ENCODE assay signal across 10 cellular contexts in genomic region chr22:46604306-46604690, GRCh38. TPM values are rescaled to one million over a fixed set of nuclear protein-coding genes. Genes with fewer than 3 reads are reported as not detected.
A peak's percentile ranks its signal among the peaks of the same experiment; 100 is the strongest.
DNase-seq lines count a peak whose midpoint lies in the region; ATAC-seq and TF ChIP-seq lines count a peak whose summit lies in the region.
"Had no signal": no experiment of that assay in that cellular context is flagged by ENCODE, and none has a peak within 500 bp of the region (broad histone marks: within the 10 kb centered on the region; RNA-seq: fewer than 3 reads in every experiment).

No MANE protein-coding gene starts in this region.

- peaks cover 17% of the 10 kb centered on the region for H3K4me1 Mint-ChIP-seq in type B pancreatic cell (ENCODE audit: unreplicated experiment)

- H3K27ac ChIP-seq in GM23248, result no peak overlapping the region
- H3K27ac ChIP-seq: SJCRH30 had no signal

- no peak overlapping the region for H3K4me2 ChIP-seq in GM23248 (ENCODE audit: unreplicated experiment)

- H3K4me1 ChIP-seq in GM23248 (ENCODE audit: insufficient read depth), result no peaks in the 10 kb centered on the region
- H3K4me1 ChIP-seq: SJCRH30 had no signal

- no peaks in the 10 kb centered on the region for H3K9me2 ChIP-seq in GM23248 (ENCODE audit: insufficient read depth)

- no peaks in the 10 kb centered on the region for H4K20me1 ChIP-seq in GM23248 (ENCODE audit: insufficient read depth)

- no peak overlapping the region for H3K4me3 ChIP-seq in GM23248
- H3K4me3 ChIP-seq: SJCRH30, thoracic aorta had no signal

- DNase-seq in activated gamma-delta T cell treated with anti-CD3 and anti-CD28 coated beads, Interleukin-2, amount 50 U/mL, for 16 hours (ENCODE audit: low read depth), result peak; percentile 12
- DNase-seq in activated gamma-delta T cell (lab: John Stamatoyannopoulos, UW), result no peak
- DNase-seq in activated T-cell treated with anti-CD3 and anti-CD28 coated beads for 48 hours (ENCODE audit: low read depth), result peak; percentile 71
- no peak for DNase-seq in left lobe of liver (ENCODE audit: low spot score)
- DNase-seq in type B pancreatic cell (ENCODE audit: extremely low spot score, unreplicated experiment), result no peak
- DNase-seq in NCI-H748 (lab: John Stamatoyannopoulos, UW; ENCODE audit: unreplicated experiment), result no peak
- DNase-seq in GM23248, result no peak
- DNase-seq: SJCRH30 had no signal

- peak overlapping the region; percentile 37 for H3K27ac Mint-ChIP-seq in type B pancreatic cell

- H2AFZ ChIP-seq in GM23248, result no peak overlapping the region

- no peaks in the 10 kb centered on the region for H3K9me3 ChIP-seq in GM23248 (ENCODE audit: low read depth)
- H3K9me3 ChIP-seq: SJCRH30, thoracic aorta had no signal

- no peaks in the 10 kb centered on the region for H3K79me2 ChIP-seq in GM23248 (ENCODE audit: insufficient read depth)

- in situ Hi-C loops in GM23248 (cut with MboI), result no loop called here

- H3K27me3 ChIP-seq in GM23248 (replicated peaks; ENCODE audit: insufficient read depth), result no peaks in the 10 kb centered on the region
- H3K27me3 ChIP-seq: SJCRH30 had no signal

- H3K36me3 ChIP-seq in GM23248 (ENCODE audit: low read depth), result no peaks in the 10 kb centered on the region
- H3K36me3 ChIP-seq: SJCRH30, thoracic aorta had no signal

- WGBS in GM23248 (ENCODE audit: low coverage in 1 of 2, low lambda C conversion rate in 2 of 2, missing lambda C conversion rate in 2 of 2), 2 experiments, result 63 to 66% methylated on average over 8 of the region's 8 CpGs

- no peaks in the 10 kb centered on the region for H3F3A ChIP-seq in GM23248 (ENCODE audit: insufficient read depth)

- H3K27me3 Mint-ChIP-seq in type B pancreatic cell, result no peaks in the 10 kb centered on the region

- no peak overlapping the region for H3K9ac ChIP-seq in GM23248

- peaks cover 7% of the 10 kb centered on the region for H3K36me3 Mint-ChIP-seq in type B pancreatic cell

- peak; percentile 64 for ATAC-seq in left lobe of liver
- no peak for ATAC-seq in GM21786 (IDR thresholded peaks at IDR 0.05; ENCODE audit: unreplicated experiment)

- H3K4me3 Mint-ChIP-seq in type B pancreatic cell, result peak overlapping the region; percentile 7

- no peaks in the 10 kb centered on the region for H3K9me3 Mint-ChIP-seq in type B pancreatic cell

- no peak for TF ChIP-seq CTCF in type B pancreatic cell (conservative IDR thresholded peaks at IDR 0.05)

RNA-seq across cellular contexts. Expression of gene GRAMD4, which starts 15.9 kb away (rescaled TPM):
- 42.5 TPM for total RNA-seq in left lobe of liver
- total RNA-seq in type B pancreatic cell (ENCODE audit: low replicate concordance), result 56.4 and 80.9 TPM in 2 replicates
- 10.6 TPM in 2 replicates for total RNA-seq in GM23248 (2014; rRNA removed; shearing (Covaris generic))
- polyA plus RNA-seq in GM23248 (2016; fragmentation: Nextera tagmentation; extraction: Ambion mirVana), result 2.6 and 2.9 TPM in 2 replicates

Comparison
In these comparisons a context has a peak if more than half of its experiments do, and no peak if none do; other contexts are left out.
1. DNase-seq: peak in activated gamma-delta T cell treated with anti-CD3 and anti-CD28 coated beads, Interleukin-2, amount 50 U/mL, for 16 hours (single experiment) and activated T-cell treated with anti-CD3 and anti-CD28 coated beads for 48 hours (single experiment); none in activated gamma-delta T cell (single experiment), left lobe of liver (single experiment), type B pancreatic cell (single experiment), NCI-H748 (single experiment) and GM23248 (single experiment).